ENCODE assay signal across 8 cellular contexts in genomic region chr2:161308178-161308955, GRCh38. TPM values are rescaled to one million over a fixed set of nuclear protein-coding genes. Genes with fewer than 3 reads are reported as not detected.
DNase-seq lines count a peak whose midpoint lies in the region; ATAC-seq and TF ChIP-seq lines count a peak whose summit lies in the region.

TSS of gene PSMD14 (plus strand) at chr2:161308425. CDS start at chr2:161318826, 10,401 bp downstream.

- peak within 1 kb of the TSS; percentile 99 for H3K4me3 Mint-ChIP-seq in activated B cell treated with CpG ODN at 0.5 μM for 24 hours

- H3K27me3 ChIP-seq in AG04450 (ENCODE audit: control insufficient read depth, insufficient read depth, low read length), result no peaks in the 10 kb centered on the region

- POLR2A ChIA-PET in AG04450 (lab: Yijun Ruan, JAX) (interaction anchor here (1.0 kb wide), 2 partner anchors 8 to 45 kb away, joined by 3 to 5 read pairs; no protein-coding TSS in a partner anchor), activated B cell treated with CpG ODN at 0.5 μM for 24 hours (lab: Charles Lee) (interaction anchor here (0.6 to 2.1 kb wide), 11 partner anchors 21 to 1035 kb away, joined by 3 to 9 read pairs (median 4); partner anchors contain the start of gene GCA)

- no peaks in the 10 kb centered on the region for H3K27me3 Mint-ChIP-seq in activated B cell treated with CpG ODN at 0.5 μM for 24 hours

- DNase-seq in AG04450 (ENCODE audit: low read depth, low spot score) (peak; percentile 77), NCI-H226 (peak; percentile 96), activated B cell treated with CpG ODN at 0.5 μM for 24 hours (peak; percentile 80), caudate nucleus (lab: John Stamatoyannopoulos, UW) (peak; percentile 3 to 94 (median 84)), inferior parietal cortex (ENCODE audit: extremely low spot score) (peak; percentile 95)
- DNase-seq in stimulated activated CD4-positive, alpha-beta T cell treated with anti-CD3 and anti-CD28 coated beads, Interleukin-12 subunit alpha, Interleukin-12 subunit beta, amount 100 ng/mL, for 24 hours (ENCODE audit: low read depth in 2 of 2), result peak; percentile 81 to 86

- H3K27ac ChIP-seq in AG04450 (ENCODE audit: low read depth, low read length), result peak within 1 kb of the TSS; percentile 94
- H3K27ac ChIP-seq in caudate nucleus (ENCODE audit: low read depth, low read length), result peak within 1 kb of the TSS; percentile 46

- ATAC-seq in GM18909 (IDR thresholded peaks at IDR 0.05; ENCODE audit: poor library complexity, unreplicated experiment) (peak; percentile 98), HG03175 (IDR thresholded peaks at IDR 0.05; ENCODE audit: unreplicated experiment) (peak; percentile 97), activated B cell treated with CpG ODN at 0.5 μM for 24 hours (ENCODE audit: low read depth) (peak; percentile 92)

- no peaks in the 10 kb centered on the region; the same call in 1 of the 2 replicates for H3K9me3 ChIP-seq in AG04450 (ENCODE audit: control insufficient read depth, insufficient read depth, low read length)

- peak within 1 kb of the TSS; percentile 97 for H3K27ac Mint-ChIP-seq in activated B cell treated with CpG ODN at 0.5 μM for 24 hours

- intact Hi-C loops in activated B cell treated with CpG ODN at 0.5 μM for 24 hours (cut with micrococcal nuclease), result loop anchor here (1.0 to 10.0 kb wide), 5 partner anchors 64 to 1596 kb away; partner anchors contain the start of genes GCA, LY75, MARCHF7 and TANK

- CTCF ChIA-PET in AG04450 (lab: Charles Lee) (interaction anchor here (0.7 to 1.2 kb wide), 3 partner anchors 12 to 85 kb away, joined by 3 read pairs; no protein-coding TSS in a partner anchor), activated B cell treated with CpG ODN at 0.5 μM for 24 hours (lab: Charles Lee) (interaction anchor here (1.9 kb wide), 1 partner anchor 33 kb away, joined by 6 read pairs; no protein-coding TSS in a partner anchor)

- peaks cover 15% of the 10 kb centered on the region for H3K36me3 Mint-ChIP-seq in activated B cell treated with CpG ODN at 0.5 μM for 24 hours (ENCODE audit: low read depth)

- H3K4me1 Mint-ChIP-seq in activated B cell treated with CpG ODN at 0.5 μM for 24 hours, result peaks cover 33% of the 10 kb centered on the region

- H3K4me3 ChIP-seq in AG04450 (ENCODE audit: low read depth, low read length), result peak within 1 kb of the TSS; percentile 88

- peaks cover 4% of the 10 kb centered on the region for H3K9me3 Mint-ChIP-seq in activated B cell treated with CpG ODN at 0.5 μM for 24 hours

- no peak for TF ChIP-seq CTCF in AG04450 (IDR thresholded peaks at IDR 0.05; ENCODE audit: low read depth, low read length)
- no peak for TF ChIP-seq CTCF in activated B cell treated with CpG ODN at 0.5 μM for 24 hours (IDR thresholded peaks at IDR 0.05)

RNA-seq across cellular contexts. Expression of gene PSMD14, which starts in this region (rescaled TPM):
- polyA plus RNA-seq in AG04450 (2011; rRNA removed), result 66.5 and 95.3 TPM in 2 replicates
- polyA minus RNA-seq in AG04450 (2011; rRNA and poly(A)+ RNA removed), result 27.2 and 42.6 TPM in 2 replicates
- total RNA-seq in activated B cell treated with CpG ODN at 0.5 μM for 24 hours, result 55.0 and 55.1 TPM in 2 replicates

Comparison
In these comparisons a context has a peak if more than half of its experiments do, and no peak if none do; other contexts are left out.
1. Peak in every context shown above with its lines: DNase-seq, ATAC-seq, H3K4me3 ChIP-seq and H3K27ac ChIP-seq.